ENCODE assay signal across 1 cellular context in the genomic region with DNA sequence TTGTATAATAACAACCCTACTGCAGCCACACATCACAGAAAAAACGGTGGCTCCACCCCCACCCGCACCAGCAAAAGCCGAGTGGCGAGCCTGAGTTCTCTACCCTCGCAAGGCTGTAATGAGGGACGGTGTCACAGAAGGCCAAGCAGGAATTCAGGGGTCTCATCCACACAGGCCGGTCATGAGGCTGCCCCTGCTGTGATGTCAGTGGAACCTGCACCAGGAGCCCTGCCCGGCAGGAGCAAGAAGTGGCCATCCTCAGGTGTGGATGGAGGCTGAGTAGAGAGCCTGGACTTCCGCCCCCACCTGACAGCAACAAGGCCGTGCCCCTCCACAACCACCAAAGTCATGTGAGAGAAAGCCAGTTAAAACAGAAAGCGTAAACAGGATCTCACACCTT.
A peak's percentile ranks its signal among the peaks of the same experiment; 100 is the strongest.
TF ChIP-seq lines count a peak whose summit lies in the region.

No MANE protein-coding gene starts in this region.

TF ChIP-seq in HepG2, 621 proteins besides CTCF, POLR2A, EP300 and RAD21:
- TF ChIP-seq ZKSCAN8 (CRISPR knock-in tag; IDR thresholded peaks at IDR 0.05; ENCODE audit: borderline replicate concordance) (no peak), HOXA3 (CRISPR knock-in tag; IDR thresholded peaks at IDR 0.05) (no peak), AGO2 (optimal IDR thresholded peaks at IDR 0.05; ENCODE audit: low read depth, low read length) (peak; percentile 56), ZFX (CRISPR knock-in tag; IDR thresholded peaks at IDR 0.05; ENCODE audit: low read depth) (no peak), CENPX (CRISPR knock-in tag; IDR thresholded peaks at IDR 0.05) (no peak)
- TF ChIP-seq, protein P1, sequence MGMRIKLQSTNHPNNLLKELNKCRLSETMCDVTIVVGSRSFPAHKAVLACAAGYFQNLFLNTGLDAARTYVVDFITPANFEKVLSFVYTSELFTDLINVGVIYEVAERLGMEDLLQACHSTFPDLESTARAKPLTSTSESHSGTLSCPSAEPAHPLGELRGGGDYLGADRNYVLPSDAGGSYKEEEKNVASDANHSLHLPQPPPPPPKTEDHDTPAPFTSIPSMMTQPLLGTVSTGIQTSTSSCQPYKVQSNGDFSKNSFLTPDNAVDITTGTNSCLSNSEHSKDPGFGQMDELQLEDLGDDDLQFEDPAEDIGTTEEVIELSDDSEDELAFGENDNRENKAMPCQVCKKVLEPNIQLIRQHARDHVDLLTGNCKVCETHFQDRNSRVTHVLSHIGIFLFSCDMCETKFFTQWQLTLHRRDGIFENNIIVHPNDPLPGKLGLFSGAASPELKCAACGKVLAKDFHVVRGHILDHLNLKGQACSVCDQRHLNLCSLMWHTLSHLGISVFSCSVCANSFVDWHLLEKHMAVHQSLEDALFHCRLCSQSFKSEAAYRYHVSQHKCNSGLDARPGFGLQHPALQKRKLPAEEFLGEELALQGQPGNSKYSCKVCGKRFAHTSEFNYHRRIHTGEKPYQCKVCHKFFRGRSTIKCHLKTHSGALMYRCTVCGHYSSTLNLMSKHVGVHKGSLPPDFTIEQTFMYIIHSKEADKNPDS (CRISPR knock-in tag; IDR thresholded peaks at IDR 0.05), result no peak
